ENCODE assay signal across 28 cellular contexts in genomic region chr4:26866203-26866602, GRCh38. TPM values are rescaled to one million over a fixed set of nuclear protein-coding genes. Genes with fewer than 3 reads are reported as not detected.
DNase-seq lines count a peak whose midpoint lies in the region; ATAC-seq, FAIRE-seq and TF ChIP-seq lines count a peak whose summit lies in the region.
"Had no signal": no experiment of that assay in that cellular context is flagged by ENCODE, and none has a peak within 500 bp of the region (broad histone marks: within the 10 kb centered on the region; RNA-seq: fewer than 3 reads in every experiment).

No MANE protein-coding gene starts in this region.

- CTCF ChIA-PET in GM12878 (lab: Yijun Ruan, JAX), result interaction anchor here (1.0 to 2.6 kb wide), 7 partner anchors 19 to 141 kb away, joined by 3 to 22 read pairs (median 4); no protein-coding TSS in a partner anchor

- TF ChIP-seq EP300 in GM12878 (IDR thresholded peaks at IDR 0.05; ENCODE audit: borderline replicate concordance in 1 of 2, control insufficient read depth in 1 of 2, low read depth in 2 of 2, low read length in 2 of 2), result no peak

- H3K36me3 ChIP-seq in GM12878 (ENCODE audit: control insufficient read depth in 2 of 2, insufficient read depth in 2 of 2, low read length in 1 of 2) (0 out of 4 replicates have a peak, but pooled peaks cover 0 to 2% of the 10 kb centered on the region in 2 experiments), mucosa of descending colon (ENCODE audit: low read depth) (no peaks in the 10 kb centered on the region)
- H3K36me3 ChIP-seq: heart left ventricle, left lung had no signal

- in situ Hi-C loops in GM12878 (cut with MboI), result no loop called here

- no peaks in the 10 kb centered on the region for H3K27me3 ChIP-seq in GM12878 (replicated peaks in 1 of 2; ENCODE audit: control insufficient read depth in 2 of 2, insufficient read depth in 2 of 2, low read length in 1 of 2)
- H3K27me3 ChIP-seq: BE2C, body of pancreas, heart left ventricle, left lung had no signal

- ATAC-seq in GM12878 (no peak), natural killer cell (no peak), mucosa of descending colon (no peak), HG03342 (IDR thresholded peaks at IDR 0.05; ENCODE audit: unreplicated experiment) (no peak)
- ATAC-seq: activated naive CD4-positive, alpha-beta T cell treated with anti-CD3 and anti-CD28 coated beads, Interleukin-2, amount 50 U/mL, for 72 hours; body of pancreas; heart left ventricle; left lung had no signal

- H3K27ac Mint-ChIP-seq in activated CD4-positive, alpha-beta T cell treated with anti-CD3 and anti-CD28 coated beads, Interleukin-2, amount 10 ng/mL, durations not matched to agents 24 days and 14 days, result peak overlapping the region; percentile 11
- peak overlapping the region; percentile 69 to 74 for H3K27ac Mint-ChIP-seq in natural killer cell
- H3K27ac Mint-ChIP-seq: activated CD4-positive, alpha-beta memory T cell treated with anti-CD3 and anti-CD28 coated beads for 36 hours had no signal

- no peak for TF ChIP-seq RAD21 in GM12878 (IDR thresholded peaks at IDR 0.05; ENCODE audit: insufficient read depth, low read depth, low read length)

- 94% methylated on average over 1 of the region's 1 CpG for WGBS in GM12878 (ENCODE audit: insufficient coverage, insufficient replicate concordance, low lambda C conversion rate, missing lambda C conversion rate)

- H3K4me3 ChIP-seq in GM12878 (no peak overlapping the region), mucosa of descending colon (no peak overlapping the region)
- H3K4me3 ChIP-seq: body of pancreas, heart left ventricle, left lung had no signal

- no TSS peak for BruUV-seq in GM12878 (replicated peaks; lab: Mats Ljungman, UMichigan)

- no peak overlapping the region for H2AFZ ChIP-seq in GM12878 (ENCODE audit: control insufficient read depth, low read depth, low read length)

- peak overlapping the region; percentile 50; the same call in 1 of the 2 replicates for H3K4me2 ChIP-seq in GM12878 (ENCODE audit: control insufficient read depth, insufficient read depth)

- H4K20me1 ChIP-seq in GM12878 (ENCODE audit: control insufficient read depth, insufficient read depth), result no peaks in the 10 kb centered on the region; the same call in 1 of the 2 replicates

- intact Hi-C loops in activated CD4-positive, alpha-beta T cell treated with anti-CD3 and anti-CD28 coated beads, Interleukin-2, amount 10 ng/mL, durations not matched to agents 24 days and 14 days (cut with micrococcal nuclease), result no loop called here
- intact Hi-C loops in GM12878 (cut with micrococcal nuclease; ENCODE audit: unreplicated experiment) (no loop called here), natural killer cell (cut with micrococcal nuclease) (no loop called here), mucosa of descending colon (cut with DNase I, micrococcal nuclease) (loop anchor here in 1 of 2 donors (10.0 kb wide), 1 partner anchor 139 kb away; no protein-coding TSS in a partner anchor)

- H3K4me1 Mint-ChIP-seq in activated CD4-positive, alpha-beta T cell treated with anti-CD3 and anti-CD28 coated beads, Interleukin-2, amount 10 ng/mL, durations not matched to agents 24 days and 14 days, result peaks cover 55% of the 10 kb centered on the region
- peaks cover 75% of the 10 kb centered on the region in 2 donors for H3K4me1 Mint-ChIP-seq in natural killer cell

- H3K9me3 Mint-ChIP-seq in activated CD4-positive, alpha-beta T cell treated with anti-CD3 and anti-CD28 coated beads, Interleukin-2, amount 10 ng/mL, durations not matched to agents 24 days and 14 days, result no peaks in the 10 kb centered on the region
- no peaks in the 10 kb centered on the region for H3K9me3 Mint-ChIP-seq in natural killer cell
- H3K9me3 Mint-ChIP-seq: activated CD4-positive, alpha-beta memory T cell treated with anti-CD3 and anti-CD28 coated beads for 36 hours; activated naive CD4-positive, alpha-beta T cell treated with anti-CD3 and anti-CD28 coated beads, Interleukin-2, amount 50 U/mL, for 72 hours had no signal

- no peak for TF ChIP-seq CTCF in GM12878 (IDR thresholded peaks at IDR 0.05 in 2 of 3, conservative IDR thresholded peaks at IDR 0.05 in 1 of 3; ENCODE audit: control insufficient read depth in 2 of 3, extremely low read depth in 1 of 3, insufficient read depth in 1 of 3, low read depth in 3 of 3, low read length in 3 of 3)
- TF ChIP-seq CTCF in natural killer cell (IDR thresholded peaks at IDR 0.05), result no peak
- TF ChIP-seq CTCF in mucosa of descending colon (IDR thresholded peaks at IDR 0.05), result no peak

- H3K9me3 ChIP-seq in GM12878 (replicated peaks; ENCODE audit: control insufficient read depth, insufficient read depth, low read length) (no peaks in the 10 kb centered on the region), mucosa of descending colon (no peaks in the 10 kb centered on the region)
- H3K9me3 ChIP-seq: BE2C, body of pancreas, heart left ventricle, left lung had no signal

- SMC1A ChIA-PET in GM12878 (lab: Charles Lee; ENCODE audit: uncharacterized antibody, unreplicated experiment), result interaction anchor here (0.6 to 6.9 kb wide), 18 partner anchors 8 to 174 kb away, joined by 3 to 116 read pairs (median 8); no protein-coding TSS in a partner anchor

- no peak overlapping the region for H3K9ac ChIP-seq in GM12878 (ENCODE audit: control insufficient read depth, insufficient read depth, low read length)

- FAIRE-seq in GM12891 (lab: Jason Lieb, UNC), result peak; percentile 55
- no peak for FAIRE-seq in GM12878 (lab: Jason Lieb, UNC)
- FAIRE-seq: A204.1, colon, endometrium, urothelium cell line had no signal

- RAD21 ChIA-PET in GM12878 (lab: Charles Lee; ENCODE audit: unreplicated experiment), result interaction anchor here (0.8 to 6.7 kb wide), 11 partner anchors 9 to 282 kb away, joined by 3 to 81 read pairs (median 4); partner anchors contain the start of gene TBC1D19

- H3K4me1 ChIP-seq in GM12878 (ENCODE audit: control insufficient read depth, insufficient read depth, low read length) (peaks cover 14% of the 10 kb centered on the region), mucosa of descending colon (ENCODE audit: low read depth) (peaks cover 15% of the 10 kb centered on the region)

- no peak for DNase-seq in activated CD4-positive, alpha-beta T cell treated with anti-CD3 and anti-CD28 coated beads, Interleukin-2, amount 10 ng/mL, durations not matched to agents 24 days and 14 days
- DNase-seq in activated CD4-positive, alpha-beta T cell treated with anti-CD3 and anti-CD28 coated beads for 1 hour, result no peak
- DNase-seq in GM12891 (ENCODE audit: insufficient read length, low spot score) (no peak), GM12878 (ENCODE audit: low read depth, low spot score) (no peak), natural killer cell (no peak), mucosa of descending colon (no peak)
- no peak for DNase-seq in activated CD4-positive, alpha-beta T cell treated with anti-CD3 and anti-CD28 coated beads, Interleukin-2, amount 50 U/mL, for 1 hour
- DNase-seq: activated CD4-positive, alpha-beta memory T cell treated with anti-CD3 and anti-CD28 coated beads for 36 hours; activated T-cell treated with anti-CD3 and anti-CD28 coated beads, Interleukin-2, amount 50 U/mL, for 48 hours; BE2C; body of pancreas; DMS53; heart left ventricle; left lung; NCI-H1048; NCI-H1930; NCI-H345; NCI-H82; occipital lobe; SHP77; substantia nigra had no signal

- H3K79me2 ChIP-seq in GM12878 (ENCODE audit: control insufficient read depth, insufficient read depth, low read length), result peaks cover 75% of the 10 kb centered on the region

- TF ChIP-seq POLR2A in GM12891 (IDR thresholded peaks at IDR 0.05; ENCODE audit: low read depth, low read length), result no peak
- no peak for TF ChIP-seq POLR2A in GM12878 (IDR thresholded peaks at IDR 0.05; ENCODE audit: low read depth, low read length)

- peaks cover 17% of the 10 kb centered on the region for H3K36me3 Mint-ChIP-seq in activated CD4-positive, alpha-beta T cell treated with anti-CD3 and anti-CD28 coated beads, Interleukin-2, amount 10 ng/mL, durations not matched to agents 24 days and 14 days (ENCODE audit: low read depth)
- H3K36me3 Mint-ChIP-seq in natural killer cell, result no peaks in the 10 kb centered on the region

- H3K27me3 Mint-ChIP-seq in activated CD4-positive, alpha-beta T cell treated with anti-CD3 and anti-CD28 coated beads, Interleukin-2, amount 10 ng/mL, durations not matched to agents 24 days and 14 days, result no peaks in the 10 kb centered on the region
- no peaks in the 10 kb centered on the region for H3K27me3 Mint-ChIP-seq in natural killer cell (ENCODE audit: low read depth in 2 of 2)
- H3K27me3 Mint-ChIP-seq: activated CD4-positive, alpha-beta memory T cell treated with anti-CD3 and anti-CD28 coated beads for 36 hours had no signal

- peak overlapping the region; percentile 32 for H3K4me3 Mint-ChIP-seq in activated CD4-positive, alpha-beta T cell treated with anti-CD3 and anti-CD28 coated beads, Interleukin-2, amount 10 ng/mL, durations not matched to agents 24 days and 14 days
- H3K4me3 Mint-ChIP-seq in natural killer cell, result peak overlapping the region; percentile 53
- H3K4me3 Mint-ChIP-seq: activated CD4-positive, alpha-beta memory T cell treated with anti-CD3 and anti-CD28 coated beads for 36 hours had no signal

- POLR2A ChIA-PET in GM12878 (lab: Charles Lee), result interaction anchor here (0.7 to 3.3 kb wide), 6 partner anchors 8 to 127 kb away, joined by 3 to 37 read pairs (median 4); no protein-coding TSS in a partner anchor

- H3K27ac ChIP-seq in GM12878 (ENCODE audit: control insufficient read depth, insufficient read depth), result no peak overlapping the region
- H3K27ac ChIP-seq: VCaP had no signal

RNA-seq across cellular contexts. Expression of gene STIM2, which starts 5.6 kb away (rescaled TPM):
- 43.2 and 46.0 TPM in 2 replicates for total RNA-seq in activated CD4-positive, alpha-beta T cell treated with anti-CD3 and anti-CD28 coated beads, Interleukin-2, amount 10 ng/mL, durations not matched to agents 24 days and 14 days
- 18.5 TPM for polyA plus RNA-seq in GM12891 (2012; ENCODE audit: low read depth, missing spikeins)
- 43.7 and 48.5 TPM in 2 replicates for total RNA-seq in GM12878 (2013; cell fraction: nucleolus; rRNA removed)
- 19.7 and 21.6 TPM in 2 replicates for total RNA-seq in GM12878 (2014; rRNA removed)
- 16.5 and 20.0 TPM in 2 replicates for total RNA-seq in GM12878 (2014; rRNA removed; fragmentation: Illumina TruSeq; extraction: Trizol)
- 24.4 and 25.9 TPM in 2 replicates for total RNA-seq in GM12878 (2021)
- 17.5 TPM for polyA plus RNA-seq in GM12878 (2011; ENCODE audit: low read depth)
- 40.7 and 41.5 TPM in 2 replicates for polyA plus RNA-seq in GM12878 (2011; rRNA removed)
- polyA plus RNA-seq in GM12878 (2011; cell fraction: cytosol; rRNA removed), result 29.4 and 38.6 TPM in 2 replicates
- 101 and 107 TPM in 2 replicates for polyA plus RNA-seq in GM12878 (2011; cell fraction: nucleus; rRNA removed)
- 19.2 and 19.4 TPM in 2 replicates for polyA plus RNA-seq in GM12878 (2012)
- 17.4 and 18.8 TPM in 2 replicates for polyA plus RNA-seq in GM12878 (2014; fragmentation: Illumina TruSeq; extraction: Trizol)
- 10 to 100 TPM in 1 of 2 experiments, 1 to 10 TPM in 1; 4.7 to 10.3 TPM for polyA plus RNA-seq in GM12878 (2014; fragmentation: Nextera tagmentation; extraction: Ambion mirVana)
- polyA plus RNA-seq in GM12878 (2014; rRNA removed), result 14.1 and 14.2 TPM in 2 replicates
- 10 to 100 TPM; 12.3 to 19.3 TPM for polyA plus RNA-seq in GM12878 (2016; fragmentation: Nextera tagmentation; extraction: Ambion mirVana)
- 40.2 and 47.0 TPM in 2 replicates for polyA minus RNA-seq in GM12878 (2011; rRNA and poly(A)+ RNA removed)
- polyA minus RNA-seq in GM12878 (2011; cell fraction: cytosol; rRNA and poly(A)+ RNA removed), result 7.8 and 18.5 TPM in 2 replicates
- 45.6 and 81.6 TPM in 2 replicates for polyA minus RNA-seq in GM12878 (2011; cell fraction: nucleus; rRNA and poly(A)+ RNA removed)
- total RNA-seq in natural killer cell, result 100 to 1,000 TPM in 2 of 3 donors, 10 to 100 TPM in 1; 98.3 to 104 (median 100) TPM
- 10 to 100 TPM; 22.2 to 32.4 (median 23.5) TPM for total RNA-seq in mucosa of descending colon
